ENCODE assay signal across 17 cellular contexts in the genomic region with DNA sequence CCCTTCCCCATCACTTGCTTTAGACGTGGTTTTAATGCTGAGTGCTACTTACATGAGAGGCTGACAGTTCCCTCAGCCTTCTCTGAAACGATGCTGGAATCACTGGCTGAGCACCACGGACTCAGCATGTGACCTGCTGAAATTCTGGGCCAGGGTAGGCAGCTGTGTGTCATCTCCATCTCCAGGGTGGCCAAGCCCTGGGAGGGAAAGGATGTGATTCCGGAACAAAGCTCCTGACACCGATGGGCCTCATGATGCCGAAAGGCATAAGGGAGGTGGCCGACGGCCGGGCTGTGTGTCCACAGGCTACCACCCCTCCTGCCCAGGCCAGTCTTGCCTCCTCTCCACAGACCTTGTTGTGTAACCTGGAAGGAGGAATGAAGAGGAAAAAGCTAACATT.
"Had no signal": no experiment of that assay in that cellular context is flagged by ENCODE, and none has a peak within 500 bp of the region (broad histone marks: within the 10 kb centered on the region; RNA-seq: fewer than 3 reads in every experiment).

No MANE protein-coding gene starts in this region.

- H3K4me1 Mint-ChIP-seq: activated naive CD4-positive, alpha-beta T cell treated with anti-CD3 and anti-CD28 coated beads, Interleukin-2, amount 50 U/mL, for 24 hours; stimulated activated naive CD8-positive, alpha-beta T cell treated with anti-CD3 and anti-CD28 coated beads, Interleukin-15, amount 100 ng/mL, for 72 hours had no signal

- DNase-seq: activated CD4-positive, CD25-positive, alpha-beta regulatory T cell; activated effector memory CD4-positive, alpha-beta T cell treated with anti-CD3 and anti-CD28 coated beads, Interleukin-2, amount 50 U/mL, for 16 hours; activated T-cell treated with anti-CD3 and anti-CD28 coated beads, Interleukin-2, amount 50 U/mL, for 48 hours; esophagus squamous epithelium; left ventricle myocardium inferior; right cardiac atrium; small intestine; stimulated activated naive CD8-positive, alpha-beta T cell treated with anti-CD3 and anti-CD28 coated beads, Interleukin-15, amount 100 ng/mL, for 72 hours had no signal

- H3K36me3 ChIP-seq: adrenal gland, esophagus squamous epithelium, left ventricle myocardium inferior, neutrophil, prostate gland had no signal

- H3K79me2 ChIP-seq: hepatocyte had no signal

- H3K27ac Mint-ChIP-seq: activated naive CD4-positive, alpha-beta T cell treated with anti-CD3 and anti-CD28 coated beads, Interleukin-2, amount 50 U/mL, for 24 hours; naive thymus-derived CD8-positive, alpha-beta T cell had no signal

- H3K4me3 Mint-ChIP-seq: activated naive CD4-positive, alpha-beta T cell treated with anti-CD3 and anti-CD28 coated beads, Interleukin-2, amount 50 U/mL, for 24 hours; naive thymus-derived CD8-positive, alpha-beta T cell; stimulated activated naive CD8-positive, alpha-beta T cell treated with anti-CD3 and anti-CD28 coated beads, Interleukin-15, amount 100 ng/mL, for 72 hours had no signal

- H3K4me3 ChIP-seq: adrenal gland, esophagus squamous epithelium, hepatocyte, left ventricle myocardium inferior, prostate gland had no signal

- H3K9me3 Mint-ChIP-seq: activated naive CD4-positive, alpha-beta T cell treated with anti-CD3 and anti-CD28 coated beads, Interleukin-2, amount 50 U/mL, for 24 hours; stimulated activated naive CD8-positive, alpha-beta T cell treated with anti-CD3 and anti-CD28 coated beads, Interleukin-15, amount 100 ng/mL, for 72 hours had no signal

- H3K27ac ChIP-seq: adrenal gland, hepatocyte, left ventricle myocardium inferior, neutrophil, prostate gland had no signal

- H3K4me1 ChIP-seq: adrenal gland, esophagus squamous epithelium, left ventricle myocardium inferior, prostate gland had no signal

- H2AFZ ChIP-seq: hepatocyte had no signal

- H3K4me2 ChIP-seq: hepatocyte had no signal

- H3K27me3 ChIP-seq: adrenal gland, hepatocyte had no signal

- ATAC-seq: naive thymus-derived CD8-positive, alpha-beta T cell; right cardiac atrium; stimulated activated naive CD8-positive, alpha-beta T cell treated with anti-CD3 and anti-CD28 coated beads, Interleukin-15, amount 100 ng/mL, for 72 hours had no signal

- H3K36me3 Mint-ChIP-seq: activated naive CD4-positive, alpha-beta T cell treated with anti-CD3 and anti-CD28 coated beads, Interleukin-2, amount 50 U/mL, for 24 hours had no signal

- FAIRE-seq: colon, keratinocyte, small intestine, urothelium cell line had no signal

- H3K9me3 ChIP-seq: neutrophil, prostate gland had no signal
